8 cellular contexts compared by ENCODE assay signal in the genomic region with DNA sequence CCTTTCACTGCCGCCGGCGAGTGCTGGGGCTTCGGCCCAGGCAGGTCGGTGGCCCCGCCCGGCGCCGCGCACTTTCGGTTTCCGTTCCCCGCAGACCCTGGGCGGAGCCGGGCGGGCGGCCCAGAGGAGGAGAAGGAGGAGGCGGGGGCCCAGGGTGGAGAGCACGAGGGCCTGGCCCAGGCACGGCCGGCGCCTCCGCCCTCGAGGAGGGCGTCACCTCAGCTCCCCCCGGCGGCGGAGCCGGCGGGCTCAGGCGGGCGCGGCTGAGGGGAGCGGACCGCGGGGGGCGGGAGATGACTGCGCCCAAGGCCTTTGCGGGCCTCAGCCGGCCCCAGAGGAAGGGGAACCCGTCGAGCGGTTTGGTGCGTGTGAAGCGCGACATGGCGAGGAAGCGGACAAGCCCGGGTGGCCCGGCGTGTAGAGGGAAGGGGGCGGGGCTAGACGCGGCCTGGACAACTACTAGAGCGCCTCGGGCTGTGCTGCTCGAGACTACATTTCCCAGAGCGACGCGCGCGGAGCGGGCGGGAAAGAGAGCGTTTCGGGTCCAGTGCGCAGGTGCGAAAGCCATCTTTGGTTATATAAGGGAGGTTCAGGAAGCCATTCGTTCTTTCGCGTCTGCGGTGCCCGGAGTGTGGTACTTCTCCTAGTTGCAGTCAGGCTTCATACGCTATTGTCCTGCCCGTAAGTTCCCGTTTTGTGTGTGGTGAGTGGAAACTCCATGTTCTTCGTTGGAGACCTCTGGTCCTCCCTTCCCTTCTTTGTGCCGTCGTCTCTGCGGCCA. TPM values are rescaled to one million over a fixed set of nuclear protein-coding genes. Genes with fewer than 3 reads are reported as not detected.
DNase-seq lines count a peak whose midpoint lies in the region; ATAC-seq and TF ChIP-seq lines count a peak whose summit lies in the region.

Gene ZNFX1, minus strand, starts transcription at position 22 of the 781 bp plus-strand sequence. CDS start 2,218 bp downstream, outside the sequence.

- ATAC-seq in GM19397 (IDR thresholded peaks at IDR 0.05; ENCODE audit: unreplicated experiment) (peak; percentile 87), HG03571 (IDR thresholded peaks at IDR 0.05; ENCODE audit: unreplicated experiment) (peak; percentile 79)

- peak within 1 kb of the TSS; percentile 74 to 81 for H3K9ac ChIP-seq in liver (ENCODE audit: low read depth in 1 of 2, low read length in 2 of 2)

- intact Hi-C loops in CD14-positive monocyte (cut with micrococcal nuclease): no loop called here

- H3K4me1 ChIP-seq in liver (ENCODE audit: control insufficient read depth in 4 of 4, insufficient read depth in 4 of 4, low read length in 3 of 4): peaks cover 0 to 35% (median 21%) of the 10 kb centered on the region in 4 donors

- DNase-seq in CD14-positive monocyte (ENCODE audit: low spot score) (peak; percentile 99), NCI-H82 (lab: John Stamatoyannopoulos, UW) (peak; percentile 99), dermis microvascular lymphatic vessel endothelial cell (ENCODE audit: low read depth in 2 of 2) (peak; percentile 95 to 98)
- DNase-seq in activated CD4-positive, alpha-beta T cell treated with anti-CD3 and anti-CD28 coated beads, Interleukin-2, amount 50 U/mL, for 48 hours: peak; percentile 99
- DNase-seq in stimulated activated CD4-positive, alpha-beta T cell treated with anti-CD3 and anti-CD28 coated beads, Interleukin-4, amount 100 ng/mL, for 24 hours: peak; percentile 99

- peak within 1 kb of the TSS; percentile 95 to 96 (median 95) for H3K4me3 ChIP-seq in liver (ENCODE audit: low read depth in 1 of 3, low read length in 3 of 3)

- no peak for TF ChIP-seq CTCF in CD14-positive monocyte (IDR thresholded peaks at IDR 0.05)
- TF ChIP-seq CTCF in liver (IDR thresholded peaks at IDR 0.05; ENCODE audit: low read depth, low read length, missing input control): no peak

- peak within 1 kb of the TSS; percentile 98 to 99 (median 99) for H3K27ac Mint-ChIP-seq in CD14-positive monocyte

- H3K4me1 Mint-ChIP-seq in CD14-positive monocyte: peaks cover 44% of the 10 kb centered on the region

- H3K36me3 Mint-ChIP-seq in CD14-positive monocyte: peaks cover 49 to 69% of the 10 kb centered on the region in 2 donors

- H3K27me3 Mint-ChIP-seq in CD14-positive monocyte (ENCODE audit: low read depth in 3 of 3): peaks cover 0 to 5% (median 0%) of the 10 kb centered on the region in 3 donors

- no peak for TF ChIP-seq RAD21 in liver (IDR thresholded peaks at IDR 0.05)

- peak within 1 kb of the TSS; percentile 91 to 97 for H3K27ac ChIP-seq in liver (ENCODE audit: low read depth in 1 of 2, low read length in 2 of 2)

- no peaks in the 10 kb centered on the region for H3K27me3 ChIP-seq in liver (ENCODE audit: control insufficient read depth in 4 of 4, insufficient read depth in 4 of 4, low read length in 3 of 4)

- H3K9me3 ChIP-seq in liver (ENCODE audit: control insufficient read depth in 4 of 4, low read length in 3 of 4): peaks cover 4 to 13% (median 6%) of the 10 kb centered on the region in 4 donors

- peaks cover 22 to 45% (median 36%) of the 10 kb centered on the region in 4 donors for H3K36me3 ChIP-seq in liver (ENCODE audit: control insufficient read depth in 4 of 4, insufficient read depth in 3 of 4, low read depth in 1 of 4, low read length in 3 of 4)

- under 1% methylated on average over 80 of the region's 80 CpGs for WGBS in liver

- peaks cover 30 to 45% (median 40%) of the 10 kb centered on the region in 7 donors for H3K9me3 Mint-ChIP-seq in CD14-positive monocyte

- peak within 1 kb of the TSS; percentile 96 to 97 for H3K4me3 Mint-ChIP-seq in CD14-positive monocyte

TF ChIP-seq in liver, 16 proteins besides CTCF, POLR2A, EP300 and RAD21:
- peak in 1 of 2 donors; percentile 21 for TF ChIP-seq RXRA (IDR thresholded peaks at IDR 0.05)
- TF ChIP-seq YY1 (IDR thresholded peaks at IDR 0.05): peak; percentile 97
- TF ChIP-seq HNF4A (conservative IDR thresholded peaks at IDR 0.05): no peak
- TF ChIP-seq HNF4G (IDR thresholded peaks at IDR 0.05): no peak
- peak; percentile 100 for TF ChIP-seq TAF1 (conservative IDR thresholded peaks at IDR 0.05)
- TF ChIP-seq, protein P1, sequence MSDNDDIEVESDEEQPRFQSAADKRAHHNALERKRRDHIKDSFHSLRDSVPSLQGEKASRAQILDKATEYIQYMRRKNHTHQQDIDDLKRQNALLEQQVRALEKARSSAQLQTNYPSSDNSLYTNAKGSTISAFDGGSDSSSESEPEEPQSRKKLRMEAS (IDR thresholded peaks at IDR 0.05): peak; percentile 55
- TF ChIP-seq ZBTB33 (IDR thresholded peaks at IDR 0.05): no peak
- no peak for TF ChIP-seq NR2F2 (IDR thresholded peaks at IDR 0.05)
- no peak for TF ChIP-seq FOXA1 (IDR thresholded peaks at IDR 0.05)
- TF ChIP-seq, protein P2, sequence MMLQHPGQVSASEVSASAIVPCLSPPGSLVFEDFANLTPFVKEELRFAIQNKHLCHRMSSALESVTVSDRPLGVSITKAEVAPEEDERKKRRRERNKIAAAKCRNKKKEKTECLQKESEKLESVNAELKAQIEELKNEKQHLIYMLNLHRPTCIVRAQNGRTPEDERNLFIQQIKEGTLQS (IDR thresholded peaks at IDR 0.05): no peak
- peak; percentile 58 for TF ChIP-seq SP1 (IDR thresholded peaks at IDR 0.05)
- TF ChIP-seq EGR1 (IDR thresholded peaks at IDR 0.05; ENCODE audit: low read depth in 2 of 2): peak in 1 of 2 donors; percentile 20
- peak in 1 of 2 donors; percentile 50 for TF ChIP-seq GABPA (IDR thresholded peaks at IDR 0.05 in 1 of 2, conservative IDR thresholded peaks at IDR 0.05 in 1 of 2)
- TF ChIP-seq, protein P3, sequence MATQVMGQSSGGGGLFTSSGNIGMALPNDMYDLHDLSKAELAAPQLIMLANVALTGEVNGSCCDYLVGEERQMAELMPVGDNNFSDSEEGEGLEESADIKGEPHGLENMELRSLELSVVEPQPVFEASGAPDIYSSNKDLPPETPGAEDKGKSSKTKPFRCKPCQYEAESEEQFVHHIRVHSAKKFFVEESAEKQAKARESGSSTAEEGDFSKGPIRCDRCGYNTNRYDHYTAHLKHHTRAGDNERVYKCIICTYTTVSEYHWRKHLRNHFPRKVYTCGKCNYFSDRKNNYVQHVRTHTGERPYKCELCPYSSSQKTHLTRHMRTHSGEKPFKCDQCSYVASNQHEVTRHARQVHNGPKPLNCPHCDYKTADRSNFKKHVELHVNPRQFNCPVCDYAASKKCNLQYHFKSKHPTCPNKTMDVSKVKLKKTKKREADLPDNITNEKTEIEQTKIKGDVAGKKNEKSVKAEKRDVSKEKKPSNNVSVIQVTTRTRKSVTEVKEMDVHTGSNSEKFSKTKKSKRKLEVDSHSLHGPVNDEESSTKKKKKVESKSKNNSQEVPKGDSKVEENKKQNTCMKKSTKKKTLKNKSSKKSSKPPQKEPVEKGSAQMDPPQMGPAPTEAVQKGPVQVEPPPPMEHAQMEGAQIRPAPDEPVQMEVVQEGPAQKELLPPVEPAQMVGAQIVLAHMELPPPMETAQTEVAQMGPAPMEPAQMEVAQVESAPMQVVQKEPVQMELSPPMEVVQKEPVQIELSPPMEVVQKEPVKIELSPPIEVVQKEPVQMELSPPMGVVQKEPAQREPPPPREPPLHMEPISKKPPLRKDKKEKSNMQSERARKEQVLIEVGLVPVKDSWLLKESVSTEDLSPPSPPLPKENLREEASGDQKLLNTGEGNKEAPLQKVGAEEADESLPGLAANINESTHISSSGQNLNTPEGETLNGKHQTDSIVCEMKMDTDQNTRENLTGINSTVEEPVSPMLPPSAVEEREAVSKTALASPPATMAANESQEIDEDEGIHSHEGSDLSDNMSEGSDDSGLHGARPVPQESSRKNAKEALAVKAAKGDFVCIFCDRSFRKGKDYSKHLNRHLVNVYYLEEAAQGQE (IDR thresholded peaks at IDR 0.05): peak; percentile 97

RNA-seq across cellular contexts. Expression of gene ZNFX1, which starts in this region (rescaled TPM):
- polyA plus RNA-seq in CD14-positive monocyte (10 to 100 TPM; 11.4 to 23.2 TPM), liver (1 to 10 TPM; 6.9 to 7.2 TPM)
- total RNA-seq in dermis microvascular lymphatic vessel endothelial cell (22.5 and 38.9 TPM in 2 replicates), liver (10 to 100 TPM; 10.1 to 16.1 TPM)

Comparison
In these comparisons a context has a peak if more than half of its experiments do, and no peak if none do; other contexts are left out.
1. Peak in every context shown above with its lines: DNase-seq, ATAC-seq, H3K4me3 ChIP-seq and H3K27ac ChIP-seq.